8 cellular contexts compared by ENCODE assay signal in the genomic region with DNA sequence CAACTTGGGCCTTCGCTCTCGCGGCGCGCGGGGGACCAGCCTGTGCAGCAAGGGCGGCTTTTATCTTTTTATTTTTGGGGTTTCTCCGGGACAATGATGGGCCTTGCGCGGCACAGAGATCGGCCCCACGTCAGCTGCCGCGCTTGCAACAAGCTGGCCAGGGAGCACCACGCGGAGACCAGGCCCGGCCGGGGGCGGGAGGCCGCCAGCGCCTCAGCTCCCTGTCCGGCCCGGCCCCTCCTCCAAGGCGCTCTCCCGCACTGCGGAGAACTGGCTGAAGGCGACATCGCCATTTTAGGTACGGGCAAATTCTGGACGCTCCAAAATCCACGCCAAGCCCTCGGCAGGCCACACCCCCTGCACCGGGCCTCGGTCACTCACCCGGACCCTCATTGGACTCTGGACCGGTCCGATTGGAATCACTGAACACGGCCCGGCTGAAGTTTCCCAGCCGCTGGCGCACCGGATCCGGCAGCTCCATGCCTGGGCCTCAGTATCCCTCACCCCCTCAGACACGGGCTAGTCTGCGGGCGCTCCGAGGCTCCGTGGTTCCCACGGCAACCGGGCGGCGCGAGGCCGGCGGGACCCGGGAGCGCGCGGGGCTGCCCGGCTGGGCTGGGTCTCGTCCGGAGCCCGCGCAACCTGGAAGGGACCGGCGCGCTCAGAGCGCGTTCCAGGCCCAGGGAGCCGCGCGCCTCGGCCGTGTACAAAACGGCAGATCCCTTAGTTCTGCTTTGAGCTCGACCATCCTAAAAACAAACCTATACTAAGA. TPM values are rescaled to one million over a fixed set of nuclear protein-coding genes. Genes with fewer than 3 reads are reported as not detected.
DNase-seq lines count a peak whose midpoint lies in the region; ATAC-seq, FAIRE-seq and TF ChIP-seq lines count a peak whose summit lies in the region.

A gene with protein sequence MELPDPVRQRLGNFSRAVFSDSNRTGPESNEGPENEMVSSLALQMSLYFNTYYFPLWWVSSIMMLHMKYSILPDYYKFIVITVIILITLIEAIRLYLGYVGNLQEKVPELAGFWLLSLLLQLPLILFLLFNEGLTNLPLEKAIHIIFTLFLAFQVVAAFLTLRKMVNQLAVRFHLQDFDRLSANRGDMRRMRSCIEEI (minus strand): TSS at position 547 of the 772 bp plus-strand sequence. CDS start 66 bp downstream, at position 481.

- peak within 1 kb of the TSS; percentile 99 for H3K4me2 ChIP-seq in PC-3 (ENCODE audit: low read length)

- FAIRE-seq in pancreas (lab: Jason Lieb, UNC), result no peak

- peak within 1 kb of the TSS; percentile 52 for H3K4me3 ChIP-seq in Jurkat, Clone E6-1 (ENCODE audit: low read length)
- peak within 1 kb of the TSS; percentile 77 for H3K4me3 ChIP-seq in PC-3 (ENCODE audit: low read length)
- peak within 1 kb of the TSS; percentile 46 to 74 (median 66) for H3K4me3 ChIP-seq in pancreas

- CTCF ChIA-PET in PC-3 (lab: Charles Lee), result interaction anchor here (0.7 to 1.0 kb wide), 2 partner anchors 73 to 273 kb away, joined by 3 to 4 read pairs; no protein-coding TSS in a partner anchor

- peak within 1 kb of the TSS; percentile 83 for H2AFZ ChIP-seq in PC-3 (ENCODE audit: low read length)

- 0 to 1% methylated on average over 74 to 76 of the region's 76 CpGs for WGBS in pancreas, 2 donors

- intact Hi-C loops in PC-3 (cut with micrococcal nuclease), result loop anchor here (1.0 kb wide), 3 partner anchors 72 to 269 kb away; partner anchors contain the start of gene EHBP1
- intact Hi-C loops in left cardiac atrium (cut with DNase I), result loop anchor here in 1 of 2 donors (10.0 kb wide), 1 partner anchor 199 kb away; the partner anchor contains the start of gene EHBP1
- intact Hi-C loops in pancreas (cut with DNase I), result no loop called here

- H3K4me1 ChIP-seq in PC-3 (ENCODE audit: insufficient read depth, low read length), result peaks cover 7% of the 10 kb centered on the region; the same call in 1 of the 2 replicates
- H3K4me1 ChIP-seq in pancreas, result peaks cover 3 to 10% (median 6%) of the 10 kb centered on the region in 3 donors

- no peak for TF ChIP-seq CTCF in PC-3 (conservative IDR thresholded peaks at IDR 0.05; ENCODE audit: low read depth, low read length)
- no peak for TF ChIP-seq CTCF in pancreas (IDR thresholded peaks at IDR 0.05)

- peak; percentile 75 for ATAC-seq in GM21825 (IDR thresholded peaks at IDR 0.05; ENCODE audit: unreplicated experiment)
- peak; percentile 90 for ATAC-seq in PC-3
- peak; percentile 96 to 99 for ATAC-seq in left cardiac atrium
- peak; percentile 91 to 95 (median 93) for ATAC-seq in pancreas

- no peaks in the 10 kb centered on the region for H3F3A ChIP-seq in PC-3 (ENCODE audit: low read length, unreplicated experiment)

- H3K27me3 ChIP-seq in PC-3 (ENCODE audit: low read length) (no peaks in the 10 kb centered on the region), pancreas (no peaks in the 10 kb centered on the region)

- H3K9me3 ChIP-seq in PC-3 (ENCODE audit: low read length), result no peaks in the 10 kb centered on the region
- H3K9me3 ChIP-seq in pancreas, result no peaks in the 10 kb centered on the region

- peak within 1 kb of the TSS; percentile 79 for H3K9ac ChIP-seq in PC-3 (ENCODE audit: low read length)

- POLR2A ChIA-PET in PC-3 (lab: Charles Lee; ENCODE audit: unreplicated experiment), result interaction anchor here (0.5 to 1.2 kb wide), 3 partner anchors 70 to 263 kb away, joined by 3 to 12 read pairs (median 4); no protein-coding TSS in a partner anchor

- peak; percentile 72 for DNase-seq in GM04503 (ENCODE audit: low read depth)
- DNase-seq in Jurkat, Clone E6-1 (ENCODE audit: low read depth, low spot score), result peak; percentile 5
- peak; percentile 94 for DNase-seq in PC-3
- DNase-seq in left cardiac atrium, result peak; percentile 95
- DNase-seq in pancreas, result peak; percentile 91 to 95 (median 94)
- no peak for DNase-seq in NK-92 treated with Interleukin-12 subunit alpha and Interleukin-12 subunit beta, amount 100 ng/mL, for 24 hours (lab: John Stamatoyannopoulos, UW)

- H3K36me3 ChIP-seq in PC-3 (ENCODE audit: low read depth, low read length) (no peaks in the 10 kb centered on the region), pancreas (peaks cover 0 to 3% (median 0%) of the 10 kb centered on the region in 3 donors)

- BruUV-seq in PC-3 (replicated peaks; lab: Mats Ljungman, UMichigan), result no TSS peak

- H4K20me1 ChIP-seq in PC-3 (ENCODE audit: low read length), result no peaks in the 10 kb centered on the region

- H3K27ac ChIP-seq in PC-3 (ENCODE audit: low read length), result peak within 1 kb of the TSS; percentile 72
- peak within 1 kb of the TSS; percentile 98 for H3K27ac ChIP-seq in angular gyrus (ENCODE audit: low read depth, low read length)
- H3K27ac ChIP-seq in pancreas, result peak within 1 kb of the TSS; percentile 78 to 92 (median 90)

- no peaks in the 10 kb centered on the region for H3K79me2 ChIP-seq in PC-3 (ENCODE audit: low read length)

- no peaks in the 10 kb centered on the region for H3K9me2 ChIP-seq in PC-3 (replicated peaks; ENCODE audit: low read length)

RNA-seq across cellular contexts. Expression of the gene that starts here (rescaled TPM):
- 1.8 TPM for polyA plus RNA-seq in Jurkat, Clone E6-1 (2012; ENCODE audit: insufficient read depth, insufficient read length)
- total RNA-seq in PC-3 (2014; rRNA removed) (1.6 and 2.9 TPM in 2 replicates), left cardiac atrium (1 to 10 TPM; 1.3 TPM), pancreas (1 to 10 TPM; 1.3 to 3.2 (median 2.4) TPM)
- 1 to 10 TPM; 1.3 to 5.8 TPM for polyA plus RNA-seq in pancreas
